ENCODE assay signal across 9 cellular contexts in the genomic region with DNA sequence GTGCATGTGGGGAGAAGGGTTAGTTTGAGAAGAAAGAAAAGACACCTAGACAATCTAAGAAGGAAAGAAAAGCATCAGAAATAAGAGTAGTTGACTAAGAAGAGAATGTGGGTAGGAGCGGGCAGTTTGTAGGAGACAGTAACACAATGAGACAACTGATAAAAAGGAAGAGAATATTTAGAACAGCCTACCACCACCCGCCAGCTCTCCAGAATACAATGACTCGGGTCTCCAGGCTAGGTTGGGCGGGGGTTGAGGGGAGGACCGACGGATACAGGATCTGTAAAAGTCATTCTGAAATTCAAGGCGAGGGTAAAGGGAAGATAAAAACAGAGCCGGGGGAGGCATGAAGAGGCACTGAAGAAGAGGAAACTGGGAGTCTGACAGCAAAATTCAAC. TPM values are rescaled to one million over a fixed set of nuclear protein-coding genes. Genes with fewer than 3 reads are reported as not detected.
DNase-seq lines count a peak whose midpoint lies in the region; ATAC-seq, FAIRE-seq and TF ChIP-seq lines count a peak whose summit lies in the region.
"Had no signal": no experiment of that assay in that cellular context is flagged by ENCODE, and none has a peak within 500 bp of the region (broad histone marks: within the 10 kb centered on the region; RNA-seq: fewer than 3 reads in every experiment).

No MANE protein-coding gene starts in this region.

- H3K4me1 Mint-ChIP-seq in activated naive CD8-positive, alpha-beta T cell treated with anti-CD3 and anti-CD28 coated beads, Interleukin-2, amount 50 U/mL, for 24 hours: peaks cover 32% of the 10 kb centered on the region

- H3K36me3 ChIP-seq in iPS-18a (ENCODE audit: control insufficient read depth, low read depth, low read length): no peaks in the 10 kb centered on the region

- H3K27ac ChIP-seq in HL-60 (replicated peaks) (peak overlapping the region; percentile 96), iPS-18a (ENCODE audit: low read length) (no peak overlapping the region)

- H3K27ac Mint-ChIP-seq in activated naive CD8-positive, alpha-beta T cell treated with anti-CD3 and anti-CD28 coated beads, Interleukin-2, amount 50 U/mL, for 24 hours: peak overlapping the region; percentile 93

- no peak for TF ChIP-seq POLR2A in GM12892 (IDR thresholded peaks at IDR 0.05; ENCODE audit: low read depth, low read length)

- peak overlapping the region; percentile 91 for H3K9ac ChIP-seq in iPS-18a (ENCODE audit: low read length)

- peak overlapping the region; percentile 98 for H3K4me3 Mint-ChIP-seq in activated naive CD8-positive, alpha-beta T cell treated with anti-CD3 and anti-CD28 coated beads, Interleukin-2, amount 50 U/mL, for 24 hours

- FAIRE-seq in GM12892 (lab: Jason Lieb, UNC): no peak
- FAIRE-seq: islet of Langerhans had no signal

- DNase-seq in AG09309 (ENCODE audit: low read depth) (no peak), HL-60 (ENCODE audit: low read depth in 1 of 2, low spot score in 1 of 2) (no peak), NCI-H82 treated with DMSO at 0.1 percent for 48 hours (lab: John Stamatoyannopoulos, UW; ENCODE audit: unreplicated experiment) (no peak), GM12892 (ENCODE audit: insufficient read length) (no peak), hepatic stellate cell (ENCODE audit: low spot score) (no peak)
- DNase-seq in activated naive CD8-positive, alpha-beta T cell treated with anti-CD3 and anti-CD28 coated beads, Interleukin-2, amount 50 U/mL, for 24 hours: peak; percentile 31
- peak; percentile 55 for DNase-seq in stimulated activated CD4-positive, alpha-beta T cell treated with anti-CD3 and anti-CD28 coated beads, Interleukin-15, amount 100 ng/mL, for 24 hours

- no peak for ATAC-seq in activated naive CD8-positive, alpha-beta T cell treated with anti-CD3 and anti-CD28 coated beads, Interleukin-2, amount 50 U/mL, for 24 hours

- no peak for TF ChIP-seq CTCF in AG09309 (IDR thresholded peaks at IDR 0.05; ENCODE audit: control insufficient read depth, insufficient read depth, low read depth, low read length, missing control alignments)
- TF ChIP-seq CTCF in HL-60 (IDR thresholded peaks at IDR 0.05; ENCODE audit: insufficient read depth, low read length): no peak

- H3K4me1 ChIP-seq in iPS-18a (ENCODE audit: control insufficient read depth, low read depth, low read length): no peaks in the 10 kb centered on the region

- no peaks in the 10 kb centered on the region for H3K9me3 ChIP-seq in iPS-18a (ENCODE audit: control insufficient read depth, low read depth, low read length)

- no peaks in the 10 kb centered on the region for H3K27me3 Mint-ChIP-seq in activated naive CD8-positive, alpha-beta T cell treated with anti-CD3 and anti-CD28 coated beads, Interleukin-2, amount 50 U/mL, for 24 hours

- H3K9me3 Mint-ChIP-seq in activated naive CD8-positive, alpha-beta T cell treated with anti-CD3 and anti-CD28 coated beads, Interleukin-2, amount 50 U/mL, for 24 hours: no peaks in the 10 kb centered on the region

- peaks cover 9% of the 10 kb centered on the region for H3K36me3 Mint-ChIP-seq in activated naive CD8-positive, alpha-beta T cell treated with anti-CD3 and anti-CD28 coated beads, Interleukin-2, amount 50 U/mL, for 24 hours (ENCODE audit: low read depth)

- H3K4me3 ChIP-seq in AG09309 (ENCODE audit: control insufficient read depth, low read depth, low read length) (peak overlapping the region; percentile 86), HL-60 (replicated peaks; ENCODE audit: insufficient read depth, low read length) (peak overlapping the region; percentile 64), iPS-18a (ENCODE audit: low read length) (peak overlapping the region; percentile 97)

- H3K27me3 ChIP-seq in HL-60 (ENCODE audit: insufficient read depth, poor library complexity, severe bottlenecking) (no peaks in the 10 kb centered on the region), iPS-18a (ENCODE audit: control insufficient read depth, insufficient read depth, low read length) (no peaks in the 10 kb centered on the region)

RNA-seq across cellular contexts. Expression of gene ABHD16A, which starts 0.7 kb away (rescaled TPM):
- polyA plus RNA-seq in GM12892 (2012; ENCODE audit: missing spikeins): 18.8 TPM

RNA-seq across cellular contexts. Expression of gene LY6G6F, which starts 4.2 kb away (rescaled TPM):
- not detected for polyA plus RNA-seq in GM12892 (2012; ENCODE audit: missing spikeins)

RNA-seq across cellular contexts. Expression of gene LY6G6D, which starts 12.7 kb away (rescaled TPM):
- not detected for polyA plus RNA-seq in GM12892 (2012; ENCODE audit: missing spikeins)

RNA-seq across cellular contexts. Expression of gene LY6G6C, which starts 19.1 kb away (rescaled TPM):
- not detected for polyA plus RNA-seq in GM12892 (2012; ENCODE audit: missing spikeins)

RNA-seq across cellular contexts. Expression of gene MPIG6B, which starts 20.8 kb away (rescaled TPM):
- 0.11 TPM for polyA plus RNA-seq in GM12892 (2012; ENCODE audit: missing spikeins)

Comparison
In these comparisons a context has a peak if more than half of its experiments do, and no peak if none do; other contexts are left out.
1. DNase-seq: peak in activated naive CD8-positive, alpha-beta T cell treated with anti-CD3 and anti-CD28 coated beads, Interleukin-2, amount 50 U/mL, for 24 hours (single experiment) and stimulated activated CD4-positive, alpha-beta T cell treated with anti-CD3 and anti-CD28 coated beads, Interleukin-15, amount 100 ng/mL, for 24 hours (single experiment); none in AG09309 (single experiment), HL-60 (0 of 2), NCI-H82 treated with DMSO at 0.1 percent for 48 hours (single experiment), GM12892 (single experiment) and hepatic stellate cell (single experiment).
2. Peak in every context shown above with its lines, with median percentiles within 50 percentile points of each other: H3K4me3 ChIP-seq.